Comparison of ENCODE assay signal across 18 cellular contexts in genomic region chr1:153366261-153366660, GRCh38. TPM values are rescaled to one million over a fixed set of nuclear protein-coding genes. Genes with fewer than 3 reads are reported as not detected.
A peak's percentile ranks its signal among the peaks of the same experiment; 100 is the strongest.
DNase-seq lines count a peak whose midpoint lies in the region; ATAC-seq and TF ChIP-seq lines count a peak whose summit lies in the region.
"Had no signal": no experiment of that assay in that cellular context is flagged by ENCODE, and none has a peak within 500 bp of the region (broad histone marks: within the 10 kb centered on the region; RNA-seq: fewer than 3 reads in every experiment).

No MANE protein-coding gene starts in this region.

- peak overlapping the region in 3 of 11 experiments; percentile 47 to 60 (median 56); a peak in 5 of 22 replicates for H3K9ac ChIP-seq in BLaER1 treated with 17β-estradiol and CSF1 and Interleukin-3, amounts not matched to agents 10 nM and 100 nM
- no peak overlapping the region for H3K9ac ChIP-seq in smooth muscle cell (ENCODE audit: low read depth)
- H3K9ac ChIP-seq: BLaER1 had no signal

- H3K9me3 ChIP-seq in BLaER1 treated with 17β-estradiol and CSF1 and Interleukin-3, amounts not matched to agents 10 nM and 100 nM (replicated peaks in 1 of 11) = peaks cover 0 to 8% (median 0%) of the 10 kb centered on the region in 11 experiments; a peak in 1 of 22 replicates
- no peaks in the 10 kb centered on the region for H3K9me3 ChIP-seq in PC-9 (ENCODE audit: insufficient read depth, low read depth)
- H3K9me3 ChIP-seq in esophagus squamous epithelium = no peaks in the 10 kb centered on the region
- no peaks in the 10 kb centered on the region for H3K9me3 ChIP-seq in smooth muscle cell (replicated peaks; ENCODE audit: low read depth)
- H3K9me3 ChIP-seq: BLaER1, HAP-1 had no signal

- no peak for TF ChIP-seq CTCF in PC-9 (conservative IDR thresholded peaks at IDR 0.05)
- TF ChIP-seq CTCF in esophagus squamous epithelium (IDR thresholded peaks at IDR 0.05) = no peak
- TF ChIP-seq CTCF in progenitor cell of endocrine pancreas (IDR thresholded peaks at IDR 0.05; ENCODE audit: unreplicated experiment) = no peak
- no peak for TF ChIP-seq CTCF in smooth muscle cell (IDR thresholded peaks at IDR 0.05; ENCODE audit: borderline replicate concordance, insufficient read depth, poor library complexity, severe bottlenecking)

- no peak overlapping the region for H3K4me3 ChIP-seq in BLaER1 treated with 17β-estradiol and CSF1 and Interleukin-3, amounts not matched to agents 10 nM and 100 nM
- H3K4me3 ChIP-seq in PC-9 (no peak overlapping the region), esophagus squamous epithelium (no peak overlapping the region), smooth muscle cell (no peak overlapping the region)
- H3K4me3 ChIP-seq: BLaER1, GM23338, HAP-1 had no signal

- ATAC-seq in GM21786 (IDR thresholded peaks at IDR 0.05; ENCODE audit: unreplicated experiment) = no peak
- ATAC-seq: GM23338, HepG2 had no signal

- no peaks in the 10 kb centered on the region for H3K79me2 ChIP-seq in PC-9 (ENCODE audit: low read depth)
- no peaks in the 10 kb centered on the region for H3K79me2 ChIP-seq in smooth muscle cell (ENCODE audit: low read depth)

- CTCF ChIA-PET in PC-9 (lab: Charles Lee) = no interaction called here

- H2AFZ ChIP-seq in PC-9 (no peak overlapping the region), smooth muscle cell (ENCODE audit: low read depth) (no peak overlapping the region)
- H2AFZ ChIP-seq: GM23338 had no signal

- H3K36me3 Mint-ChIP-seq in progenitor cell of endocrine pancreas (ENCODE audit: insufficient read depth) = no peaks in the 10 kb centered on the region

- H3K4me3 Mint-ChIP-seq in progenitor cell of endocrine pancreas (ENCODE audit: low read depth) = no peak overlapping the region
- H3K4me3 Mint-ChIP-seq: CD4-positive, alpha-beta T cell; GM23338 had no signal

- peak overlapping the region in 5 of 11 experiments; percentile 40 to 98 (median 86); a peak in 10 of 22 replicates for H3K4me2 ChIP-seq in BLaER1 treated with 17β-estradiol and CSF1 and Interleukin-3, amounts not matched to agents 10 nM and 100 nM
- H3K4me2 ChIP-seq in PC-9 (peak overlapping the region; percentile 71), smooth muscle cell (no peak overlapping the region)
- H3K4me2 ChIP-seq: BLaER1, GM23338 had no signal

- H3F3A ChIP-seq in PC-9 (ENCODE audit: insufficient read depth, low read depth) = peaks cover 53% of the 10 kb centered on the region
- no peaks in the 10 kb centered on the region for H3F3A ChIP-seq in smooth muscle cell (ENCODE audit: low read depth)

- H3K27ac Mint-ChIP-seq in progenitor cell of endocrine pancreas = peak overlapping the region; percentile 86
- H3K27ac Mint-ChIP-seq: CD4-positive, alpha-beta T cell; GM23338 had no signal

- POLR2A ChIA-PET in PC-9 (lab: Charles Lee; ENCODE audit: unreplicated experiment) = interaction anchor here (0.5 kb wide), 1 partner anchor 127 kb away, joined by 3 read pairs; no protein-coding TSS in a partner anchor

- 51 to 65% methylated on average over 3 to 4 of the region's 6 CpGs for WGBS in esophagus squamous epithelium, 2 donors
- 78% methylated on average over 6 of the region's 6 CpGs for WGBS in smooth muscle cell (ENCODE audit: low lambda C conversion rate)

- no peak for DNase-seq in PC-9
- DNase-seq in esophagus squamous epithelium (lab: John Stamatoyannopoulos, UW) = no peak
- DNase-seq in progenitor cell of endocrine pancreas (ENCODE audit: low spot score, unreplicated experiment) = no peak
- no peak for DNase-seq in NCI-H1694 (lab: John Stamatoyannopoulos, UW)
- no peak for DNase-seq in OCI-M1 (lab: John Stamatoyannopoulos, UW)
- DNase-seq in smooth muscle cell (lab: John Stamatoyannopoulos, UW; ENCODE audit: unreplicated experiment) = no peak
- DNase-seq: 8988T; AML-193; Calu3; CD4-positive, alpha-beta T cell; DMS 273 treated with DMSO at 0.1 percent for 48 hours had no signal

- TF ChIP-seq POLR2A in esophagus squamous epithelium (IDR thresholded peaks at IDR 0.05) = no peak

- H3K4me1 ChIP-seq in BLaER1 treated with 17β-estradiol and CSF1 and Interleukin-3, amounts not matched to agents 10 nM and 100 nM = peaks cover 0 to 100% (median 49%) of the 10 kb centered on the region in 10 experiments; a peak in 12 of 20 replicates
- H3K4me1 ChIP-seq in PC-9 (replicated peaks; ENCODE audit: insufficient read depth) = peaks cover 90% of the 10 kb centered on the region
- peaks cover 34 to 93% (median 52%) of the 10 kb centered on the region in 3 donors for H3K4me1 ChIP-seq in esophagus squamous epithelium
- no peaks in the 10 kb centered on the region for H3K4me1 ChIP-seq in smooth muscle cell (ENCODE audit: low read depth)
- H3K4me1 ChIP-seq: BLaER1, HAP-1 had no signal

- peak overlapping the region in 6 of 11 experiments; percentile 24 to 98 (median 92); a peak in 11 of 22 replicates for H3K27ac ChIP-seq in BLaER1 treated with 17β-estradiol and CSF1 and Interleukin-3, amounts not matched to agents 10 nM and 100 nM
- H3K27ac ChIP-seq in PC-9 (no peak overlapping the region), esophagus squamous epithelium (peak overlapping the region in 3 of 4 donors; percentile 80 to 93 (median 86)), smooth muscle cell (ENCODE audit: low read depth) (no peak overlapping the region)
- H3K27ac ChIP-seq: BLaER1 had no signal

- no peaks in the 10 kb centered on the region for H3K36me3 ChIP-seq in BLaER1 treated with 17β-estradiol and CSF1 and Interleukin-3, amounts not matched to agents 10 nM and 100 nM
- H3K36me3 ChIP-seq in PC-9 (ENCODE audit: low read depth) (no peaks in the 10 kb centered on the region), esophagus squamous epithelium (no peaks in the 10 kb centered on the region), smooth muscle cell (ENCODE audit: low read depth) (no peaks in the 10 kb centered on the region)
- H3K36me3 ChIP-seq: BLaER1, HAP-1 had no signal

- no peaks in the 10 kb centered on the region for H3K27me3 ChIP-seq in BLaER1 treated with 17β-estradiol and CSF1 and Interleukin-3, amounts not matched to agents 10 nM and 100 nM
- no peaks in the 10 kb centered on the region for H3K27me3 ChIP-seq in PC-9 (ENCODE audit: insufficient read depth, low read depth)
- H3K27me3 ChIP-seq in esophagus squamous epithelium = peaks cover 0 to 3% (median 0%) of the 10 kb centered on the region in 4 donors
- no peaks in the 10 kb centered on the region for H3K27me3 ChIP-seq in smooth muscle cell (ENCODE audit: low read depth)
- H3K27me3 ChIP-seq: BLaER1 had no signal

- H3K9me2 ChIP-seq in PC-9 (ENCODE audit: insufficient read depth) = no peaks in the 10 kb centered on the region

- no peaks in the 10 kb centered on the region for H3K9me3 Mint-ChIP-seq in progenitor cell of endocrine pancreas (ENCODE audit: low read depth)
- H3K9me3 Mint-ChIP-seq: CD4-positive, alpha-beta T cell; GM23338 had no signal

- intact Hi-C loops in PC-9 (cut with micrococcal nuclease; ENCODE audit: unreplicated experiment) = no loop called here
- intact Hi-C loops in esophagus squamous epithelium (cut with DNase I) = no loop called here

- H3K4me1 Mint-ChIP-seq in progenitor cell of endocrine pancreas (ENCODE audit: low read depth) = peaks cover 11% of the 10 kb centered on the region
- H3K4me1 Mint-ChIP-seq: GM23338 had no signal

- BruUV-seq in PC-9 (replicated peaks; lab: Mats Ljungman, UMichigan) = no TSS peak

- no peaks in the 10 kb centered on the region; a peak in 1 of 22 replicates for H4K20me1 ChIP-seq in BLaER1 treated with 17β-estradiol and CSF1 and Interleukin-3, amounts not matched to agents 10 nM and 100 nM
- H4K20me1 ChIP-seq in PC-9 (ENCODE audit: insufficient read depth) (no peaks in the 10 kb centered on the region), smooth muscle cell (ENCODE audit: low read depth) (no peaks in the 10 kb centered on the region)
- H4K20me1 ChIP-seq: BLaER1 had no signal

- peaks cover 5% of the 10 kb centered on the region for H3K27me3 Mint-ChIP-seq in progenitor cell of endocrine pancreas
- H3K27me3 Mint-ChIP-seq: CD4-positive, alpha-beta T cell had no signal

RNA-seq across cellular contexts. Expression of gene S100A9, which starts 8.6 kb away (rescaled TPM):
- 2.1 and 4.3 TPM in 2 replicates for total RNA-seq in PC-9 (2021)
- total RNA-seq in esophagus squamous epithelium = over 10,000 TPM; 15,145 to 90,256 (median 57,331) TPM
- total RNA-seq in progenitor cell of endocrine pancreas = 0.91 and 0.95 TPM in 2 replicates
- total RNA-seq in smooth muscle cell = 125 and 197 TPM in 2 replicates
- 39.8 and 81.9 TPM in 2 replicates for polyA plus RNA-seq in smooth muscle cell
- total RNA-seq: Daoy, GM23338 had no signal
- polyA plus RNA-seq: GM23338 had no signal

RNA-seq across cellular contexts. Expression of gene S100A12, which starts 9.2 kb away (rescaled TPM):
- total RNA-seq in PC-9 (2021) (not detected in 2 replicates), esophagus squamous epithelium (100 to 1,000 TPM in 1 of 4 donors, 10 to 100 TPM in 3; 16.2 to 154 (median 49.0) TPM), progenitor cell of endocrine pancreas (not detected in 2 replicates), smooth muscle cell (not detected in 2 replicates)
- polyA plus RNA-seq in smooth muscle cell = not detected in 2 replicates
- total RNA-seq: Calu3, Daoy, GM23338, HepG2 had no signal
- polyA plus RNA-seq: GM23338, HepG2 had no signal

RNA-seq across cellular contexts. Expression of gene PGLYRP4, which starts 17.6 kb away (rescaled TPM):
- not detected in 2 replicates for total RNA-seq in PC-9 (2021)
- total RNA-seq in esophagus squamous epithelium = 10 to 100 TPM in 1 of 4 donors, 1 to 10 TPM in 3; 4.2 to 15.1 (median 6.9) TPM
- not detected in 2 replicates for total RNA-seq in progenitor cell of endocrine pancreas
- 0.54 and 1.1 TPM in 2 replicates for total RNA-seq in smooth muscle cell
- polyA plus RNA-seq in smooth muscle cell = 0.43 and 0.64 TPM in 2 replicates
- total RNA-seq: CD4-positive, alpha-beta T cell; Daoy; GM23338; HepG2 had no signal
- polyA plus RNA-seq: GM23338, HepG2 had no signal

RNA-seq across cellular contexts. Expression of gene S100A8, which starts 24.6 kb away (rescaled TPM):
- not detected in 2 replicates for total RNA-seq in PC-9 (2021)
- over 10,000 TPM in 3 of 4 donors, 1,000 to 10,000 TPM in 1; 4,308 to 17,245 (median 15,998) TPM for total RNA-seq in esophagus squamous epithelium
- not detected in 2 replicates for total RNA-seq in progenitor cell of endocrine pancreas
- not detected in 2 replicates for total RNA-seq in smooth muscle cell
- 0.79 TPM in 1 of 2 replicates, not detected in the other for polyA plus RNA-seq in smooth muscle cell
- total RNA-seq: Calu3, Daoy, GM23338, HepG2 had no signal
- polyA plus RNA-seq: GM23338, HepG2 had no signal

RNA-seq across cellular contexts. Expression of gene S100A7A, which starts 50.1 kb away (rescaled TPM):
- not detected in 2 replicates for total RNA-seq in PC-9 (2021)
- total RNA-seq in esophagus squamous epithelium = 10 to 100 TPM in 1 of 4 donors, 1 to 10 TPM in 2, not detected in 1; 6.7 to 72.9 (median 8.1) TPM
- total RNA-seq in progenitor cell of endocrine pancreas = not detected in 2 replicates
- total RNA-seq in smooth muscle cell = not detected in 2 replicates
- not detected in 2 replicates for polyA plus RNA-seq in smooth muscle cell
- total RNA-seq: Calu3; CD4-positive, alpha-beta T cell; Daoy; GM23338; HepG2 had no signal
- polyA plus RNA-seq: GM23338, HepG2 had no signal

Comparison
In these comparisons a context has a peak if more than half of its experiments do, and no peak if none do; other contexts are left out.
1. H3K27ac ChIP-seq: peak in BLaER1 treated with 17β-estradiol and CSF1 and Interleukin-3, amounts not matched to agents 10 nM and 100 nM (6 of 11) and esophagus squamous epithelium (3 of 4); none in PC-9 (single experiment) and smooth muscle cell (single experiment).
2. RNA of gene S100A9, which starts 8.6 kb away (total RNA-seq): 15,145 to 90,256 TPM in esophagus squamous epithelium; 125 to 197 TPM in smooth muscle cell, 2.1 to 4.3 TPM in PC-9 and 0.91 to 0.95 TPM in progenitor cell of endocrine pancreas; every median in the first group is over 10 times any median in the second.
3. RNA of gene S100A12, which starts 9.2 kb away (total RNA-seq): 16.2 to 154 TPM in esophagus squamous epithelium; not detected in PC-9, not detected in progenitor cell of endocrine pancreas and not detected in smooth muscle cell; every median in the first group is over 10 times any median in the second.